In genomic region chr11:36703055-36703404, GRCh38 we compare ENCODE assay signal across 1 cellular context.
TF ChIP-seq lines count a peak whose summit lies in the region.

No MANE protein-coding gene starts in this region.

TF ChIP-seq in GM23338, 12 proteins besides CTCF, POLR2A, EP300 and RAD21:
- TF ChIP-seq ZNF462 (CRISPR knock-in tag; IDR thresholded peaks at IDR 0.05) (no peak), EZH2 (IDR thresholded peaks at IDR 0.05; ENCODE audit: low read depth, unreplicated experiment) (no peak), JUNB (IDR thresholded peaks at IDR 0.05; ENCODE audit: unreplicated experiment) (no peak), CREB1 (CRISPR knock-in tag; IDR thresholded peaks at IDR 0.05; ENCODE audit: low read depth) (no peak), POLR2AphosphoS5 (IDR thresholded peaks at IDR 0.05; ENCODE audit: low read depth) (no peak), ZNF331 (CRISPR knock-in tag; IDR thresholded peaks at IDR 0.05; ENCODE audit: low read depth) (no peak), STAT1 (IDR thresholded peaks at IDR 0.05; ENCODE audit: unreplicated experiment) (no peak), NANOG (IDR thresholded peaks at IDR 0.05; ENCODE audit: borderline replicate concordance) (no peak), EZH2phosphoT487 (IDR thresholded peaks at IDR 0.05; ENCODE audit: unreplicated experiment) (no peak), ZNF114 (CRISPR knock-in tag; IDR thresholded peaks at IDR 0.05) (no peak)
- TF ChIP-seq, protein P1, sequence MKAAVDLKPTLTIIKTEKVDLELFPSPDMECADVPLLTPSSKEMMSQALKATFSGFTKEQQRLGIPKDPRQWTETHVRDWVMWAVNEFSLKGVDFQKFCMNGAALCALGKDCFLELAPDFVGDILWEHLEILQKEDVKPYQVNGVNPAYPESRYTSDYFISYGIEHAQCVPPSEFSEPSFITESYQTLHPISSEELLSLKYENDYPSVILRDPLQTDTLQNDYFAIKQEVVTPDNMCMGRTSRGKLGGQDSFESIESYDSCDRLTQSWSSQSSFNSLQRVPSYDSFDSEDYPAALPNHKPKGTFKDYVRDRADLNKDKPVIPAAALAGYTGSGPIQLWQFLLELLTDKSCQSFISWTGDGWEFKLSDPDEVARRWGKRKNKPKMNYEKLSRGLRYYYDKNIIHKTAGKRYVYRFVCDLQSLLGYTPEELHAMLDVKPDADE (IDR thresholded peaks at IDR 0.05) = no peak
- TF ChIP-seq, protein P2, sequence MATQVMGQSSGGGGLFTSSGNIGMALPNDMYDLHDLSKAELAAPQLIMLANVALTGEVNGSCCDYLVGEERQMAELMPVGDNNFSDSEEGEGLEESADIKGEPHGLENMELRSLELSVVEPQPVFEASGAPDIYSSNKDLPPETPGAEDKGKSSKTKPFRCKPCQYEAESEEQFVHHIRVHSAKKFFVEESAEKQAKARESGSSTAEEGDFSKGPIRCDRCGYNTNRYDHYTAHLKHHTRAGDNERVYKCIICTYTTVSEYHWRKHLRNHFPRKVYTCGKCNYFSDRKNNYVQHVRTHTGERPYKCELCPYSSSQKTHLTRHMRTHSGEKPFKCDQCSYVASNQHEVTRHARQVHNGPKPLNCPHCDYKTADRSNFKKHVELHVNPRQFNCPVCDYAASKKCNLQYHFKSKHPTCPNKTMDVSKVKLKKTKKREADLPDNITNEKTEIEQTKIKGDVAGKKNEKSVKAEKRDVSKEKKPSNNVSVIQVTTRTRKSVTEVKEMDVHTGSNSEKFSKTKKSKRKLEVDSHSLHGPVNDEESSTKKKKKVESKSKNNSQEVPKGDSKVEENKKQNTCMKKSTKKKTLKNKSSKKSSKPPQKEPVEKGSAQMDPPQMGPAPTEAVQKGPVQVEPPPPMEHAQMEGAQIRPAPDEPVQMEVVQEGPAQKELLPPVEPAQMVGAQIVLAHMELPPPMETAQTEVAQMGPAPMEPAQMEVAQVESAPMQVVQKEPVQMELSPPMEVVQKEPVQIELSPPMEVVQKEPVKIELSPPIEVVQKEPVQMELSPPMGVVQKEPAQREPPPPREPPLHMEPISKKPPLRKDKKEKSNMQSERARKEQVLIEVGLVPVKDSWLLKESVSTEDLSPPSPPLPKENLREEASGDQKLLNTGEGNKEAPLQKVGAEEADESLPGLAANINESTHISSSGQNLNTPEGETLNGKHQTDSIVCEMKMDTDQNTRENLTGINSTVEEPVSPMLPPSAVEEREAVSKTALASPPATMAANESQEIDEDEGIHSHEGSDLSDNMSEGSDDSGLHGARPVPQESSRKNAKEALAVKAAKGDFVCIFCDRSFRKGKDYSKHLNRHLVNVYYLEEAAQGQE (IDR thresholded peaks at IDR 0.05; ENCODE audit: unreplicated experiment) = no peak
